ENCODE assay signal across 8 cellular contexts in genomic region chr18:4106407-4107033, GRCh38.
DNase-seq lines count a peak whose midpoint lies in the region; ATAC-seq and TF ChIP-seq lines count a peak whose summit lies in the region.

No MANE protein-coding gene starts in this region.

- CTCF ChIA-PET in activated naive CD4-positive, alpha-beta T cell treated with anti-CD3 and anti-CD28 coated beads, Interleukin-2, amount 10 ng/mL, durations not matched to agents 7 days and 5 days (lab: Charles Lee), result interaction anchor here (0.6 to 4.2 kb wide), 10 partner anchors 11 to 1730 kb away, joined by 3 to 73 read pairs (median 3); no protein-coding TSS in a partner anchor

- H3K36me3 ChIP-seq in RWPE2 (ENCODE audit: low read depth) (no peaks in the 10 kb centered on the region), heart left ventricle (no peaks in the 10 kb centered on the region)

- no peaks in the 10 kb centered on the region for H3K4me1 Mint-ChIP-seq in activated naive CD4-positive, alpha-beta T cell treated with anti-CD3 and anti-CD28 coated beads, Interleukin-2, amount 10 ng/mL, durations not matched to agents 7 days and 5 days

- DNase-seq in AG20443 (ENCODE audit: low spot score) (peak; percentile 64), RWPE2 (ENCODE audit: low spot score) (no peak), heart left ventricle (peak; percentile 29 to 62 (median 42)), renal cortical epithelial cell (ENCODE audit: low read depth) (peak; percentile 43)
- DNase-seq in activated naive CD4-positive, alpha-beta T cell treated with anti-CD3 and anti-CD28 coated beads, Interleukin-2, amount 10 ng/mL, durations not matched to agents 7 days and 5 days, result peak; percentile 75

- intact Hi-C loops in heart left ventricle (cut with DNase I), result loop anchor here in 7 of 10 donors (2.0 to 10.0 kb wide), 4 partner anchors 946 to 951 kb away; no protein-coding TSS in a partner anchor

- no peaks in the 10 kb centered on the region for H3K27me3 ChIP-seq in RWPE2 (ENCODE audit: insufficient read depth, poor library complexity, severe bottlenecking)
- H3K27me3 ChIP-seq in heart left ventricle, result no peaks in the 10 kb centered on the region

- H3K4me3 Mint-ChIP-seq in activated naive CD4-positive, alpha-beta T cell treated with anti-CD3 and anti-CD28 coated beads, Interleukin-2, amount 10 ng/mL, durations not matched to agents 7 days and 5 days, result no peak overlapping the region

- TF ChIP-seq CTCF in RWPE2 (IDR thresholded peaks at IDR 0.05; ENCODE audit: poor library complexity, severe bottlenecking), result peak; percentile 84
- peak; percentile 66 to 85 (median 74) for TF ChIP-seq CTCF in heart left ventricle (IDR thresholded peaks at IDR 0.05)

- no peaks in the 10 kb centered on the region for H3K27me3 Mint-ChIP-seq in activated naive CD4-positive, alpha-beta T cell treated with anti-CD3 and anti-CD28 coated beads, Interleukin-2, amount 10 ng/mL, durations not matched to agents 7 days and 5 days

- no peak overlapping the region for H3K27ac Mint-ChIP-seq in activated naive CD4-positive, alpha-beta T cell treated with anti-CD3 and anti-CD28 coated beads, Interleukin-2, amount 10 ng/mL, durations not matched to agents 7 days and 5 days

- WGBS in heart left ventricle, 4 donors, result 44 to 50% (median 44%) methylated on average over 13 of the region's 13 CpGs

- no peaks in the 10 kb centered on the region for H3K36me3 Mint-ChIP-seq in activated naive CD4-positive, alpha-beta T cell treated with anti-CD3 and anti-CD28 coated beads, Interleukin-2, amount 10 ng/mL, durations not matched to agents 7 days and 5 days

- TF ChIP-seq POLR2A in heart left ventricle (IDR thresholded peaks at IDR 0.05), result no peak

- no peaks in the 10 kb centered on the region for H3K9me3 Mint-ChIP-seq in activated naive CD4-positive, alpha-beta T cell treated with anti-CD3 and anti-CD28 coated beads, Interleukin-2, amount 10 ng/mL, durations not matched to agents 7 days and 5 days

- ATAC-seq in GM18499 (IDR thresholded peaks at IDR 0.05; ENCODE audit: insufficient read depth, unreplicated experiment) (peak; percentile 62), HG03521 (IDR thresholded peaks at IDR 0.05; ENCODE audit: unreplicated experiment) (peak; percentile 80), RWPE2 (ENCODE audit: low read depth) (peak; percentile 51; the same call in 2 of the 3 replicates), heart left ventricle (peak in 1 of 4 donors; percentile 29), HG03139 (IDR thresholded peaks at IDR 0.05; ENCODE audit: unreplicated experiment) (no peak)

- no peak overlapping the region for H3K4me3 ChIP-seq in RWPE2 (ENCODE audit: severe bottlenecking)
- H3K4me3 ChIP-seq in heart left ventricle, result peak overlapping the region in 1 of 12 donors; percentile 8

- peaks cover 2% of the 10 kb centered on the region for H3K9me3 ChIP-seq in RWPE2 (ENCODE audit: severe bottlenecking)
- H3K9me3 ChIP-seq in heart left ventricle, result no peaks in the 10 kb centered on the region

- H3K27ac ChIP-seq in RWPE2 (ENCODE audit: poor library complexity, severe bottlenecking), result no peak overlapping the region
- no peak overlapping the region for H3K27ac ChIP-seq in heart left ventricle

- no peaks in the 10 kb centered on the region for H3K4me1 ChIP-seq in RWPE2 (ENCODE audit: insufficient read depth, poor library complexity, severe bottlenecking)
- no peaks in the 10 kb centered on the region for H3K4me1 ChIP-seq in heart left ventricle
